In the genomic region with DNA sequence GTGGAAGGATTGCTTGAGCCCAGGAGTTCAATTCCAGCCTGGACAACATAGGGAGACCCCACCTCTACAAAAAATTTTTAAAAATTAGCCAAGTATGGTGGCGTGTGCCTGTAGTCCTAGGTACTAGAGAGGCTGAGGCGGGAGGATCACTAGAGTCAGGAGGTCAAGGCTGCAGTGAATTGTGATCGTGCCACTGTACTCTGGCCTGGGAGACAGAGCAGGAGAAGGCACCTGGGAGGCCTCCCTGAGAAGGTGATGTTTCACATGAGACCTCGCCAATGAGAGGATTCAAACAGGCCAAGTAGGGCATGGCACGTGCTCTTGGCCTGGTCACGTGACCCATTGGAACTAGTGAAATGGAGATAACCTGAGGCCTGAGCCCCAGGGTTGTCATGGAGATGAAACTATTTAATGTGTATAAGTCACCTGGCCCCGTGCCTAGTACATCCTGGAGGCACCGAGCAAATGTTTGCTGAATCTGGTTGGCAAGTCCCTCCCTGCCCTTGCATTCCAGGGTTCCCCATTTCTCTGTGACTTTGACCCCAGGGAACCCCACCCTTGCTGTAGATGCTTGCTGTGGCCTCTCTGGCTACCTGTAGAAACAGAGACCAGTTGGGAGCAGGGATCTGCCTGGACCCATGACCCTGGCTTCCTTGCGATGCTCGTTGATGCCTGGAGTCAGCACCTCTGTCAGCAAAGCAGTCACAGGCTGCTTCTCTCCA, we compare ENCODE assay signal across 1 cellular context.
TF ChIP-seq lines count a peak whose summit lies in the region.

No MANE protein-coding gene starts in this region.

TF ChIP-seq in HepG2, 621 proteins besides CTCF, POLR2A, EP300 and RAD21 (continued from another document and continues in another):
- TF ChIP-seq ZNF407 (CRISPR knock-in tag; IDR thresholded peaks at IDR 0.05; ENCODE audit: not compliant biosample characterization) (no peak), ZNF816 (CRISPR knock-in tag; IDR thresholded peaks at IDR 0.05; ENCODE audit: borderline replicate concordance) (no peak), ETV6 (CRISPR knock-in tag; conservative IDR thresholded peaks at IDR 0.05) (no peak; the same call in 1 of the 2 replicates), SNAPC4 (CRISPR knock-in tag; IDR thresholded peaks at IDR 0.05) (no peak), MLLT10 (CRISPR knock-in tag; IDR thresholded peaks at IDR 0.05) (no peak), ZNF317 (CRISPR knock-in tag; IDR thresholded peaks at IDR 0.05) (0 out of 2 replicates have a peak, but pooled peaks have one; percentile 76), NFRKB (IDR thresholded peaks at IDR 0.05) (no peak), CBX5 (CRISPR knock-in tag; IDR thresholded peaks at IDR 0.05; ENCODE audit: borderline replicate concordance) (peak; percentile 79; the same call in 1 of the 2 replicates), ZNF879 (CRISPR knock-in tag; IDR thresholded peaks at IDR 0.05) (peak; percentile 89; the same call in 1 of the 2 replicates), MED8 (CRISPR knock-in tag; IDR thresholded peaks at IDR 0.05; ENCODE audit: insufficient replicate concordance) (peak; percentile 22), NFKBIZ (CRISPR knock-in tag; IDR thresholded peaks at IDR 0.05) (peak; percentile 52; the same call in 1 of the 2 replicates), KMT2B (CRISPR knock-in tag; IDR thresholded peaks at IDR 0.05) (peak; percentile 57; the same call in 1 of the 2 replicates), ZNF652 (CRISPR knock-in tag; IDR thresholded peaks at IDR 0.05; ENCODE audit: borderline replicate concordance, low read depth) (no peak), CBX1 (IDR thresholded peaks at IDR 0.05; ENCODE audit: low read depth) (peak; percentile 29), ZNF547 (CRISPR knock-in tag; IDR thresholded peaks at IDR 0.05) (peak; percentile 71; the same call in 1 of the 2 replicates), KAT7 (CRISPR knock-in tag; IDR thresholded peaks at IDR 0.05; ENCODE audit: borderline replicate concordance) (0 out of 2 replicates have a peak, but pooled peaks have one; percentile 65)
- TF ChIP-seq, protein P1, sequence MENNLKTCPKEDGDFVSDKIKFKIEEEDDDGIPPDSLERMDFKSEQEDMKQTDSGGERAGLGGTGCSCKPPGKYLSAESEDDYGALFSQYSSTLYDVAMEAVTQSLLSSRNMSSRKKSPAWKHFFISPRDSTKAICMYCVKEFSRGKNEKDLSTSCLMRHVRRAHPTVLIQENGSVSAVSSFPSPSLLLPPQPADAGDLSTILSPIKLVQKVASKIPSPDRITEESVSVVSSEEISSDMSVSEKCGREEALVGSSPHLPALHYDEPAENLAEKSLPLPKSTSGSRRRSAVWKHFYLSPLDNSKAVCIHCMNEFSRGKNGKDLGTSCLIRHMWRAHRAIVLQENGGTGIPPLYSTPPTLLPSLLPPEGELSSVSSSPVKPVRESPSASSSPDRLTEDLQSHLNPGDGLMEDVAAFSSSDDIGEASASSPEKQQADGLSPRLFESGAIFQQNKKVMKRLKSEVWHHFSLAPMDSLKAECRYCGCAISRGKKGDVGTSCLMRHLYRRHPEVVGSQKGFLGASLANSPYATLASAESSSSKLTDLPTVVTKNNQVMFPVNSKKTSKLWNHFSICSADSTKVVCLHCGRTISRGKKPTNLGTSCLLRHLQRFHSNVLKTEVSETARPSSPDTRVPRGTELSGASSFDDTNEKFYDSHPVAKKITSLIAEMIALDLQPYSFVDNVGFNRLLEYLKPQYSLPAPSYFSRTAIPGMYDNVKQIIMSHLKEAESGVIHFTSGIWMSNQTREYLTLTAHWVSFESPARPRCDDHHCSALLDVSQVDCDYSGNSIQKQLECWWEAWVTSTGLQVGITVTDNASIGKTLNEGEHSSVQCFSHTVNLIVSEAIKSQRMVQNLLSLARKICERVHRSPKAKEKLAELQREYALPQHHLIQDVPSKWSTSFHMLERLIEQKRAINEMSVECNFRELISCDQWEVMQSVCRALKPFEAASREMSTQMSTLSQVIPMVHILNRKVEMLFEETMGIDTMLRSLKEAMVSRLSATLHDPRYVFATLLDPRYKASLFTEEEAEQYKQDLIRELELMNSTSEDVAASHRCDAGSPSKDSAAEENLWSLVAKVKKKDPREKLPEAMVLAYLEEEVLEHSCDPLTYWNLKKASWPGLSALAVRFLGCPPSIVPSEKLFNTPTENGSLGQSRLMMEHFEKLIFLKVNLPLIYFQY (CRISPR knock-in tag; IDR thresholded peaks at IDR 0.05; ENCODE audit: borderline replicate concordance), result no peak
- TF ChIP-seq, protein P2, sequence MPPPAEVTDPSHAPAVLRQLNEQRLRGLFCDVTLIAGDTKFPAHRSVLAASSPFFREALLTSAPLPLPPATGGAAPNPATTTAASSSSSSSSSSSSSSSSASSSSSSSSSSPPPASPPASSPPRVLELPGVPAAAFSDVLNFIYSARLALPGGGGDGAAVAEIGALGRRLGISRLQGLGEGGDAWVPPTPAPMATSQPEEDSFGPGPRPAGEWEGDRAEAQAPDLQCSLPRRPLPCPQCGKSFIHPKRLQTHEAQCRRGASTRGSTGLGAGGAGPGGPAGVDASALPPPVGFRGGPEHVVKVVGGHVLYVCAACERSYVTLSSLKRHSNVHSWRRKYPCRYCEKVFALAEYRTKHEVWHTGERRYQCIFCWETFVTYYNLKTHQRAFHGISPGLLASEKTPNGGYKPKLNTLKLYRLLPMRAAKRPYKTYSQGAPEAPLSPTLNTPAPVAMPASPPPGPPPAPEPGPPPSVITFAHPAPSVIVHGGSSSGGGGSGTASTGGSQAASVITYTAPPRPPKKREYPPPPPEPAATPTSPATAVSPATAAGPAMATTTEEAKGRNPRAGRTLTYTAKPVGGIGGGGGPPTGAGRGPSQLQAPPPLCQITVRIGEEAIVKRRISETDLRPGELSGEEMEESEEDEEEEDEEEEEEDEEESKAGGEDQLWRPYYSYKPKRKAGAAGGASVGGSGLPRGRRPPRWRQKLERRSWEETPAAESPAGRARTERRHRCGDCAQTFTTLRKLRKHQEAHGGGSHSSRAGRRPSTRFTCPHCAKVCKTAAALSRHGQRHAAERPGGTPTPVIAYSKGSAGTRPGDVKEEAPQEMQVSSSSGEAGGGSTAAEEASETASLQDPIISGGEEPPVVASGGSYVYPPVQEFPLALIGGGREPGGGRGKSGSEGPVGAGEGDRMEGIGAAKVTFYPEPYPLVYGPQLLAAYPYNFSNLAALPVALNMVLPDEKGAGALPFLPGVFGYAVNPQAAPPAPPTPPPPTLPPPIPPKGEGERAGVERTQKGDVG (CRISPR knock-in tag; IDR thresholded peaks at IDR 0.05; ENCODE audit: borderline replicate concordance), result peak; percentile 91; the same call in 1 of the 2 replicates
- TF ChIP-seq, protein P3, sequence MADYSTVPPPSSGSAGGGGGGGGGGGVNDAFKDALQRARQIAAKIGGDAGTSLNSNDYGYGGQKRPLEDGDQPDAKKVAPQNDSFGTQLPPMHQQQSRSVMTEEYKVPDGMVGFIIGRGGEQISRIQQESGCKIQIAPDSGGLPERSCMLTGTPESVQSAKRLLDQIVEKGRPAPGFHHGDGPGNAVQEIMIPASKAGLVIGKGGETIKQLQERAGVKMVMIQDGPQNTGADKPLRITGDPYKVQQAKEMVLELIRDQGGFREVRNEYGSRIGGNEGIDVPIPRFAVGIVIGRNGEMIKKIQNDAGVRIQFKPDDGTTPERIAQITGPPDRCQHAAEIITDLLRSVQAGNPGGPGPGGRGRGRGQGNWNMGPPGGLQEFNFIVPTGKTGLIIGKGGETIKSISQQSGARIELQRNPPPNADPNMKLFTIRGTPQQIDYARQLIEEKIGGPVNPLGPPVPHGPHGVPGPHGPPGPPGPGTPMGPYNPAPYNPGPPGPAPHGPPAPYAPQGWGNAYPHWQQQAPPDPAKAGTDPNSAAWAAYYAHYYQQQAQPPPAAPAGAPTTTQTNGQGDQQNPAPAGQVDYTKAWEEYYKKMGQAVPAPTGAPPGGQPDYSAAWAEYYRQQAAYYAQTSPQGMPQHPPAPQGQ (CRISPR knock-in tag; IDR thresholded peaks at IDR 0.05; ENCODE audit: borderline replicate concordance), result 0 out of 2 replicates have a peak, but pooled peaks have one; percentile 51
